Comparison of ENCODE assay signal across 12 cellular contexts in the genomic region with DNA sequence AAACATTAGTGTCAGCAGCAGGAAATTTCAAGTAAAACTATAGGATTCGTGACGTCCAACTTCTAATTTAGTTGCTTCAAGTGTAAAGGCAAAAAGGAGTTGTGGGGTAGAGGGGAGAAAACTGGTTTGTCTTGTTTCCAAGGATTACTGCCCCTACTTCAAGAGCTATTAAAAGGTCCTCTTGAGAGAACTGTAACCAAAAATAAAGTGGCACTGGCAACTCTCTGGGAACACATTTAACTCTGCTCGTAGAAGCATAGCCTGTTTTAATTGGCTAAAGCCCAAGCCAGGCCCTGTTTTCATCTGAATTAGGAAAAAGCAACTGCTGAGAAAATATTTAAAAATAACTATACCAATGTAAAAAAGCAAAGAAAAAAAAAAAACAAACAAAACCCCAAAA. TPM values are rescaled to one million over a fixed set of nuclear protein-coding genes. Genes with fewer than 3 reads are reported as not detected.
DNase-seq lines count a peak whose midpoint lies in the region; ATAC-seq and TF ChIP-seq lines count a peak whose summit lies in the region.
"Had no signal": no experiment of that assay in that cellular context is flagged by ENCODE, and none has a peak within 500 bp of the region (broad histone marks: within the 10 kb centered on the region; RNA-seq: fewer than 3 reads in every experiment).

No MANE protein-coding gene starts in this region.

- peak; percentile 84 for ATAC-seq in left ventricle myocardium superior
- no peak for ATAC-seq in activated naive CD8-positive, alpha-beta T cell treated with anti-CD3 and anti-CD28 coated beads, Interleukin-2, amount 50 U/mL, for 24 hours
- ATAC-seq: CD8-positive, alpha-beta T cell; T-helper 17 cell had no signal

- no peak for TF ChIP-seq CTCF in brain microvascular endothelial cell (IDR thresholded peaks at IDR 0.05; ENCODE audit: low read depth, low read length, missing control alignments)

- H3K27ac ChIP-seq in HUES6 (ENCODE audit: low read depth, low read length) (peak overlapping the region; percentile 63; the same call in 1 of the 2 replicates), brain microvascular endothelial cell (no peak overlapping the region)

- DNase-seq in NCI-H774 (lab: John Stamatoyannopoulos, UW): peak; percentile 84
- no peak for DNase-seq in left ventricle myocardium superior
- DNase-seq in smooth muscle cell of the brain vasculature (ENCODE audit: low read depth, low spot score): peak; percentile 71
- DNase-seq in glomerular visceral epithelial cell (ENCODE audit: extremely low spot score): no peak
- no peak for DNase-seq in activated naive CD8-positive, alpha-beta T cell treated with anti-CD3 and anti-CD28 coated beads, Interleukin-2, amount 50 U/mL, for 24 hours
- DNase-seq in activated T-cell treated with anti-CD3 and anti-CD28 coated beads, Interleukin-2, amount 50 U/mL, for 1 hour: no peak
- DNase-seq in brain microvascular endothelial cell: no peak
- DNase-seq: CD8-positive, alpha-beta T cell; head of caudate nucleus; T-helper 17 cell had no signal

- peaks cover 23% of the 10 kb centered on the region for H3K27me3 Mint-ChIP-seq in activated naive CD8-positive, alpha-beta T cell treated with anti-CD3 and anti-CD28 coated beads, Interleukin-2, amount 50 U/mL, for 24 hours

- intact Hi-C loops in left ventricle myocardium superior (cut with micrococcal nuclease): no loop called here

- H3K4me3 ChIP-seq in HUES6 (ENCODE audit: low read depth, low read length) (no peak overlapping the region), brain microvascular endothelial cell (ENCODE audit: low read depth, low read length) (no peak overlapping the region)

- H3K27ac Mint-ChIP-seq in activated naive CD8-positive, alpha-beta T cell treated with anti-CD3 and anti-CD28 coated beads, Interleukin-2, amount 50 U/mL, for 24 hours: no peak overlapping the region
- H3K27ac Mint-ChIP-seq: CD8-positive, alpha-beta T cell; T-helper 17 cell had no signal

- peaks cover 2% of the 10 kb centered on the region for H3K9me3 Mint-ChIP-seq in activated naive CD8-positive, alpha-beta T cell treated with anti-CD3 and anti-CD28 coated beads, Interleukin-2, amount 50 U/mL, for 24 hours

- H3K4me1 ChIP-seq in HUES6 (ENCODE audit: control insufficient read depth, insufficient read depth, low read length): peaks cover 3% of the 10 kb centered on the region; the same call in 1 of the 2 replicates

- H3K36me3 ChIP-seq in HUES6 (ENCODE audit: control insufficient read depth, insufficient read depth, low read length) (no peaks in the 10 kb centered on the region), brain microvascular endothelial cell (replicated peaks) (no peaks in the 10 kb centered on the region)

- H3K4me3 Mint-ChIP-seq in activated naive CD8-positive, alpha-beta T cell treated with anti-CD3 and anti-CD28 coated beads, Interleukin-2, amount 50 U/mL, for 24 hours: no peak overlapping the region
- H3K4me3 Mint-ChIP-seq: CD8-positive, alpha-beta T cell; central memory CD8-positive, alpha-beta T cell; T-helper 17 cell had no signal

- H3K36me3 Mint-ChIP-seq in activated naive CD8-positive, alpha-beta T cell treated with anti-CD3 and anti-CD28 coated beads, Interleukin-2, amount 50 U/mL, for 24 hours (ENCODE audit: low read depth): no peaks in the 10 kb centered on the region
- H3K36me3 Mint-ChIP-seq: CD8-positive, alpha-beta T cell had no signal

- peaks cover 10% of the 10 kb centered on the region for H3K9me3 ChIP-seq in HUES6 (ENCODE audit: control insufficient read depth, insufficient read depth, low read depth, low read length)

- in situ Hi-C loops in brain microvascular endothelial cell (cut with HindIII; ENCODE audit: low pct_ligation_motif_present, low sequenced_read_pairs): no loop called here

- no peaks in the 10 kb centered on the region for H3K27me3 ChIP-seq in HUES6 (ENCODE audit: control insufficient read depth, insufficient read depth, low read length)
- H3K27me3 ChIP-seq in brain microvascular endothelial cell (replicated peaks): no peaks in the 10 kb centered on the region

- H3K4me1 Mint-ChIP-seq in activated naive CD8-positive, alpha-beta T cell treated with anti-CD3 and anti-CD28 coated beads, Interleukin-2, amount 50 U/mL, for 24 hours: no peaks in the 10 kb centered on the region
- H3K4me1 Mint-ChIP-seq: central memory CD8-positive, alpha-beta T cell had no signal

- no peak overlapping the region for H3K9ac ChIP-seq in HUES6 (ENCODE audit: low read length)

RNA-seq across cellular contexts. Expression of gene AKAP1, which starts 51.8 kb away (rescaled TPM):
- 282 TPM for total RNA-seq in left ventricle myocardium superior

RNA-seq across cellular contexts. Expression of gene SCPEP1, which starts 55.4 kb away (rescaled TPM):
- 90.0 TPM for total RNA-seq in left ventricle myocardium superior

Comparison
In these comparisons a context has a peak if more than half of its experiments do, and no peak if none do; other contexts are left out.
1. DNase-seq: peak in NCI-H774 (single experiment) and smooth muscle cell of the brain vasculature (single experiment); none in left ventricle myocardium superior (single experiment), glomerular visceral epithelial cell (single experiment), activated naive CD8-positive, alpha-beta T cell treated with anti-CD3 and anti-CD28 coated beads, Interleukin-2, amount 50 U/mL, for 24 hours (single experiment), activated T-cell treated with anti-CD3 and anti-CD28 coated beads, Interleukin-2, amount 50 U/mL, for 1 hour (single experiment) and brain microvascular endothelial cell (single experiment).